In genomic region chr20:62549499-62550086, GRCh38 we compare ENCODE assay signal across 1 cellular context.
TF ChIP-seq lines count a peak whose summit lies in the region.

No MANE protein-coding gene starts in this region.

TF ChIP-seq in A549, 52 proteins besides CTCF, POLR2A, EP300 and RAD21 (continued from another document):
- TF ChIP-seq MAX (IDR thresholded peaks at IDR 0.05) (no peak), CHD2 (IDR thresholded peaks at IDR 0.05; ENCODE audit: low read length, partially characterized antibody) (no peak), JUNB (IDR thresholded peaks at IDR 0.05) (no peak)
